ENCODE assay signal across 11 cellular contexts in genomic region chr1:176193023-176193422, GRCh38. TPM values are rescaled to one million over a fixed set of nuclear protein-coding genes. Genes with fewer than 3 reads are reported as not detected.
DNase-seq lines count a peak whose midpoint lies in the region; ATAC-seq and TF ChIP-seq lines count a peak whose summit lies in the region.
"Had no signal": no experiment of that assay in that cellular context is flagged by ENCODE, and none has a peak within 500 bp of the region (broad histone marks: within the 10 kb centered on the region; RNA-seq: fewer than 3 reads in every experiment).

No MANE protein-coding gene starts in this region.

- H3K9me3 ChIP-seq in H9 (ENCODE audit: control insufficient read depth, low read depth, low read length): no peaks in the 10 kb centered on the region

- no peak overlapping the region for H2BK20ac ChIP-seq in H9 (ENCODE audit: low read depth, low read length, poor library complexity, severe bottlenecking)

- no peaks in the 10 kb centered on the region for H4K20me1 ChIP-seq in H9 (ENCODE audit: control insufficient read depth, insufficient read depth, insufficient read length)

- H2AK5ac ChIP-seq in H9 (ENCODE audit: insufficient read length, low read length): no peak overlapping the region

- no peaks in the 10 kb centered on the region; a peak in 1 of 5 replicates for H3K9me3 Mint-ChIP-seq in H9

- no peak overlapping the region for H3K27ac ChIP-seq in H9 (ENCODE audit: insufficient read length, low read depth, low read length)

- H3K27me3 Mint-ChIP-seq in H9 (ENCODE audit: low read depth): no peaks in the 10 kb centered on the region

- DNase-seq in fibroblast of mammary gland (ENCODE audit: low read depth) (peak; percentile 17), SW 1271 (lab: John Stamatoyannopoulos, UW) (no peak), H9 (no peak), NCI-H82 treated with DMSO at 0.1 percent for 48 hours (lab: John Stamatoyannopoulos, UW; ENCODE audit: unreplicated experiment) (no peak), HuH-7 (ENCODE audit: low spot score) (no peak)
- DNase-seq: activated naive CD4-positive, alpha-beta T cell treated with anti-CD3 and anti-CD28 coated beads, Interleukin-2, amount 50 U/mL, for 16 hours; DND-41; NCI-H2227 treated with DMSO at 0.1 percent for 48 hours had no signal

- H4K91ac ChIP-seq in H9 (ENCODE audit: insufficient read length, low read depth, low read length): no peak overlapping the region

- WGBS in H9 (ENCODE audit: extremely low coverage, insufficient read length, low lambda C conversion rate): no CpG with 5 or more reads among the region's 1 CpG

- H3K79me2 ChIP-seq in H9 (ENCODE audit: insufficient read depth, low read length): peaks cover 18% of the 10 kb centered on the region; the same call in 1 of the 2 replicates

- H3K4me1 ChIP-seq in H9 (ENCODE audit: insufficient read depth, low read length): no peaks in the 10 kb centered on the region; the same call in 1 of the 2 replicates

- H3K27me3 ChIP-seq in H9 (ENCODE audit: insufficient read depth, low read length): no peaks in the 10 kb centered on the region

- no peak overlapping the region for H2BK15ac ChIP-seq in H9 (ENCODE audit: low read depth, low read length)

- H3K4me3 ChIP-seq in fibroblast of mammary gland (ENCODE audit: control insufficient read depth, low read depth, low read length): no peak overlapping the region

- TF ChIP-seq CTCF in fibroblast of mammary gland (conservative IDR thresholded peaks at IDR 0.05; ENCODE audit: control insufficient read depth, insufficient read depth, low read depth, low read length): no peak
- TF ChIP-seq CTCF in H9 (conservative IDR thresholded peaks at IDR 0.05): no peak

- no peak overlapping the region for H3K4me3 Mint-ChIP-seq in H9

- no peak overlapping the region for H3K14ac ChIP-seq in H9 (ENCODE audit: insufficient read depth, low read length)

- H3K36me3 Mint-ChIP-seq in H9 (ENCODE audit: insufficient read depth in 1 of 3, low read depth in 3 of 3): no peaks in the 10 kb centered on the region

- no peak overlapping the region for H3K23ac ChIP-seq in H9 (ENCODE audit: insufficient read length, low read depth, low read length)

- no peak overlapping the region for H3K27ac Mint-ChIP-seq in H9

- H2AFZ ChIP-seq in H9 (ENCODE audit: low read length): no peak overlapping the region

- H3K18ac ChIP-seq in H9 (ENCODE audit: insufficient read length, low read depth, low read length): no peak overlapping the region

- ATAC-seq in GM18867 (IDR thresholded peaks at IDR 0.05; ENCODE audit: unreplicated experiment) (peak; percentile 92), GM21526 (IDR thresholded peaks at IDR 0.05; ENCODE audit: low FRiP score, unreplicated experiment) (peak; percentile 67), HG03196 (IDR thresholded peaks at IDR 0.05; ENCODE audit: unreplicated experiment) (peak; percentile 88)

- H3K79me1 ChIP-seq in H9 (ENCODE audit: insufficient read depth, low read depth, low read length, poor library complexity, severe bottlenecking): no peaks in the 10 kb centered on the region

- no peak overlapping the region for H3K4ac ChIP-seq in H9 (ENCODE audit: low read depth, low read length)

- no peak overlapping the region for H3K56ac ChIP-seq in H9 (ENCODE audit: insufficient read length, low read depth, low read length)

- no peak overlapping the region for H2BK12ac ChIP-seq in H9 (ENCODE audit: insufficient read length, low read depth, low read length)

- H2BK5ac ChIP-seq in H9 (ENCODE audit: insufficient read length, low read length): no peak overlapping the region

- no peak overlapping the region for H3K9ac ChIP-seq in H9 (ENCODE audit: extremely low read depth, insufficient read length, low read length)

- no peaks in the 10 kb centered on the region for H3K23me2 ChIP-seq in H9 (ENCODE audit: insufficient read length, low read depth, low read length, poor library complexity, severe bottlenecking)

- H3K4me2 ChIP-seq in H9 (ENCODE audit: insufficient read depth, insufficient read length, low read length): no peak overlapping the region

- H4K5ac ChIP-seq in H9 (ENCODE audit: insufficient read length, low read depth, low read length): no peak overlapping the region

- no peak overlapping the region for H4K8ac ChIP-seq in H9 (replicated peaks; ENCODE audit: insufficient read length, low read depth, low read length)

- H3K4me1 Mint-ChIP-seq in H9: peaks cover 36 to 43% of the 10 kb centered on the region in 2 experiments

- H2BK120ac ChIP-seq in H9 (ENCODE audit: low read depth, low read length, poor library complexity, severe bottlenecking): no peak overlapping the region

- H3T11ph ChIP-seq in H9 (ENCODE audit: low read length): no peak overlapping the region

RNA-seq across cellular contexts. Expression of gene COP1, which starts 14.1 kb away (rescaled TPM):
- total RNA-seq in H9 (2021): 41.3 and 44.6 TPM in 2 replicates
